15 cellular contexts compared by ENCODE assay signal in the genomic region with DNA sequence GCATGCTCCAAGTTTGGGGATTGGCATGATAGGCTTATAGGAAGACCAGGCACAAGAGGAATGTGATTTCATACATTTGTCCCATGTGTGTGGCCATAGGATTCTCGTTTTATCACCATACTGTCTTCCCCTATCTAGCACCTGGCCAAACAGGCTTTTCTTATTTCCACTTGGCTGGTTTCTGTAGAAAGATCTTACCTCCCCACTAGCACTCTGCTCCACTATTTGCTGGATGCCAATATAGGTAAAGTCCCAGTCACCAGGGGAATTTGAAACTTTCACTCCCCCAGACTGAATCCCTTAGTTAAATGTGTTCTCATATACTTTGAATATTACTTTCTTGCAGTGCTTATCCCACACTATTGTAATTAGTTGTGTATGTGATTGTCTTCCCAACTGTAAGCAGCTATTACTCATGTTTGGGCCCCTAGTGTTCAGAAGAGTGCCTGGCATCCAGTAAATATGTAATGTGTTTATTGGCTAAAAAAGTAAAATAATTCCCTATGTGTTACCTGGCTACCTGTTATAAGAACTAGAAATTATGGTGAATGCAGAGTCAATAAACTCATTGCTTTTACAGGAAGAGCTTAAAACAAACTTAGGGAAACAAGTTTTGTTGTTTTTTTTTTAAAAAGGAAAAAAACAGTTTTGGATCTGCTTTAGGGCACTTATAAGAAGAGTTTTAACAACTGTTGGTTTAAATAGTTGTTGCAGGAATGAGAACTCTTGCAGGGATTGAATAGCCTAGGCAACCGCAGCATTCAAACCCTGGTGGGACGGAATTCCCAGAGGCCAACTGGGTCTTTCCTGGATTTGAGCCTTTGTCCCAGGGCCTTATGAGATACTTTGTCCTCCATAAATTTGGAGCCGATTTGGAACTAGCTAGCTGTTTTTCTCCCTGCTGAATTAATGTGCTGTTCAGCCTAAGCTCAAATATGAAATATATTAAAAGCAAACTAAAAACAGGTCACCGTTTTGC.
DNase-seq lines count a peak whose midpoint lies in the region; ATAC-seq and TF ChIP-seq lines count a peak whose summit lies in the region.
"Had no signal": no experiment of that assay in that cellular context is flagged by ENCODE, and none has a peak within 500 bp of the region (broad histone marks: within the 10 kb centered on the region; RNA-seq: fewer than 3 reads in every experiment).

No MANE protein-coding gene starts in this region.

- BruUV-seq in HCT116 (replicated peaks; lab: Mats Ljungman, UMichigan) = no TSS peak

- H3K4me1 ChIP-seq in HCT116 (ENCODE audit: control insufficient read depth in 1 of 2, insufficient read depth in 2 of 2, low read length in 2 of 2) = no peaks in the 10 kb centered on the region
- H3K4me1 ChIP-seq in BE2C = peaks cover 4% of the 10 kb centered on the region; the same call in 1 of the 2 replicates

- no peaks in the 10 kb centered on the region for H4K20me1 ChIP-seq in HCT116 (ENCODE audit: insufficient read depth)

- no peak overlapping the region for H3K4me2 ChIP-seq in HCT116 (ENCODE audit: low read length)

- TF ChIP-seq POLR2A in HCT116 (IDR thresholded peaks at IDR 0.05; ENCODE audit: borderline replicate concordance, extremely low read depth, insufficient read depth, insufficient read length) = no peak

- no peak for TF ChIP-seq RAD21 in HCT116 (IDR thresholded peaks at IDR 0.05; ENCODE audit: low read depth)

- no peak overlapping the region for H3K4me3 ChIP-seq in GM12865 (ENCODE audit: low read depth, low read length)
- no peak overlapping the region for H3K4me3 ChIP-seq in HCT116 (replicated peaks in 1 of 2; ENCODE audit: low read depth in 1 of 2, low read length in 2 of 2)
- no peak overlapping the region for H3K4me3 ChIP-seq in BE2C (ENCODE audit: low read depth, low read length)
- H3K4me3 ChIP-seq: left lung, tibial artery had no signal

- RAD21 ChIA-PET in HCT116 (lab: Charles Lee; ENCODE audit: low non-redundant PET in 1 of 2, low total read pairs in 2 of 2, uncharacterized antibody in 2 of 2, unreplicated experiment in 2 of 2) = no interaction called here

- CTCF ChIA-PET in HCT116 (lab: Charles Lee) = no interaction called here

- POLR2A ChIA-PET in HCT116 (lab: Charles Lee) = no interaction called here

- no peak overlapping the region for H3K9ac ChIP-seq in HCT116 (ENCODE audit: low read length)

- TF ChIP-seq CTCF in GM12865 (IDR thresholded peaks at IDR 0.05; ENCODE audit: insufficient read depth, low read depth, low read length, missing control alignments) = peak; percentile 6
- TF ChIP-seq CTCF in HCT116 (IDR thresholded peaks at IDR 0.05 in 2 of 3, conservative IDR thresholded peaks at IDR 0.05 in 1 of 3; ENCODE audit: borderline replicate concordance in 1 of 3, insufficient read depth in 1 of 3, low read depth in 2 of 3, low read length in 2 of 3) = peak in 2 of 3 experiments; percentile 30 to 43; a peak in 3 of 6 replicates
- TF ChIP-seq CTCF in BE2C (IDR thresholded peaks at IDR 0.05; ENCODE audit: low read depth, low read length) = no peak

- no peaks in the 10 kb centered on the region for H3K9me3 ChIP-seq in HCT116 (ENCODE audit: control insufficient read depth in 1 of 2, insufficient read depth in 1 of 2, low read depth in 1 of 2, low read length in 2 of 2)
- H3K9me3 ChIP-seq in BE2C = no peaks in the 10 kb centered on the region
- H3K9me3 ChIP-seq: left lung, tibial artery had no signal

- no peak overlapping the region for H3K27ac ChIP-seq in HCT116 (ENCODE audit: low read depth, low read length)
- H3K27ac ChIP-seq: left lung, tibial artery had no signal

- H3K79me2 ChIP-seq in HCT116 (ENCODE audit: insufficient read depth, low read length) = no peaks in the 10 kb centered on the region

- no peak overlapping the region for H2AFZ ChIP-seq in HCT116 (ENCODE audit: low read depth, low read length, poor library complexity, severe bottlenecking)

- H3K36me3 ChIP-seq in HCT116 (ENCODE audit: control insufficient read depth in 1 of 2, insufficient read depth in 2 of 2, low read length in 2 of 2) (no peaks in the 10 kb centered on the region), BE2C (no peaks in the 10 kb centered on the region)
- H3K36me3 ChIP-seq: tibial artery had no signal

- peaks cover 9% of the 10 kb centered on the region for H3K27me3 ChIP-seq in HCT116 (ENCODE audit: insufficient read depth, low read length)
- no peaks in the 10 kb centered on the region for H3K27me3 ChIP-seq in BE2C
- H3K27me3 ChIP-seq: left lung, tibial artery had no signal

- peak; percentile 61 for ATAC-seq in HCT116
- no peak for ATAC-seq in HG02840 (IDR thresholded peaks at IDR 0.05; ENCODE audit: low FRiP score, unreplicated experiment)
- ATAC-seq: left lung had no signal

- intact Hi-C loops in HCT116 (cut with micrococcal nuclease) = no loop called here

- DNase-seq in GM12865 (ENCODE audit: low read depth) (peak; percentile 50), HCT116 (ENCODE audit: low read depth, low spot score) (no peak), RKO (ENCODE audit: low spot score) (peak; percentile 19), left kidney (ENCODE audit: low read depth, low spot score) (peak; percentile 44), BE2C (no peak), DMS153 treated with DMSO at 0.1 percent for 48 hours (lab: John Stamatoyannopoulos, UW; ENCODE audit: unreplicated experiment) (no peak), SW480 (ENCODE audit: low spot score) (no peak)
- DNase-seq: activated CD4-positive, CD25-positive, alpha-beta regulatory T cell; Calu3; hippocampal formation; left lung; MM.1S; NCI-H2171; tibial artery had no signal

- H3K9me2 ChIP-seq in HCT116 (ENCODE audit: insufficient read depth) = no peaks in the 10 kb centered on the region

TF ChIP-seq in HCT116, 20 proteins besides CTCF, POLR2A, EP300 and RAD21:
- TF ChIP-seq FOSL1 (IDR thresholded peaks at IDR 0.05; ENCODE audit: low read depth) = no peak
- TF ChIP-seq TCF7L2 (IDR thresholded peaks at IDR 0.05; ENCODE audit: borderline replicate concordance, extremely low read depth, insufficient read depth, insufficient read length) = no peak
- no peak for TF ChIP-seq CBX3 (IDR thresholded peaks at IDR 0.05; ENCODE audit: low read depth)
- no peak for TF ChIP-seq SRF (IDR thresholded peaks at IDR 0.05; ENCODE audit: low read depth)
- TF ChIP-seq SIN3A (IDR thresholded peaks at IDR 0.05; ENCODE audit: low read depth) = no peak
- TF ChIP-seq YY1 (IDR thresholded peaks at IDR 0.05; ENCODE audit: extremely low read depth, insufficient replicate concordance, low read depth, low read length) = no peak
- TF ChIP-seq ELF1 (IDR thresholded peaks at IDR 0.05; ENCODE audit: borderline replicate concordance, low read depth) = no peak
- TF ChIP-seq ZBTB33 (IDR thresholded peaks at IDR 0.05; ENCODE audit: extremely low read depth, insufficient replicate concordance, low read length) = no peak
- TF ChIP-seq, protein P1, sequence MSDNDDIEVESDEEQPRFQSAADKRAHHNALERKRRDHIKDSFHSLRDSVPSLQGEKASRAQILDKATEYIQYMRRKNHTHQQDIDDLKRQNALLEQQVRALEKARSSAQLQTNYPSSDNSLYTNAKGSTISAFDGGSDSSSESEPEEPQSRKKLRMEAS (IDR thresholded peaks at IDR 0.05) = no peak

Comparison
In these comparisons a context has a peak if more than half of its experiments do, and no peak if none do; other contexts are left out.
1. DNase-seq: peak in GM12865 (single experiment), RKO (single experiment) and left kidney (single experiment); none in HCT116 (single experiment), BE2C (single experiment), DMS153 treated with DMSO at 0.1 percent for 48 hours (single experiment) and SW480 (single experiment).